Comparison of ENCODE assay signal across 8 cellular contexts in the genomic region with DNA sequence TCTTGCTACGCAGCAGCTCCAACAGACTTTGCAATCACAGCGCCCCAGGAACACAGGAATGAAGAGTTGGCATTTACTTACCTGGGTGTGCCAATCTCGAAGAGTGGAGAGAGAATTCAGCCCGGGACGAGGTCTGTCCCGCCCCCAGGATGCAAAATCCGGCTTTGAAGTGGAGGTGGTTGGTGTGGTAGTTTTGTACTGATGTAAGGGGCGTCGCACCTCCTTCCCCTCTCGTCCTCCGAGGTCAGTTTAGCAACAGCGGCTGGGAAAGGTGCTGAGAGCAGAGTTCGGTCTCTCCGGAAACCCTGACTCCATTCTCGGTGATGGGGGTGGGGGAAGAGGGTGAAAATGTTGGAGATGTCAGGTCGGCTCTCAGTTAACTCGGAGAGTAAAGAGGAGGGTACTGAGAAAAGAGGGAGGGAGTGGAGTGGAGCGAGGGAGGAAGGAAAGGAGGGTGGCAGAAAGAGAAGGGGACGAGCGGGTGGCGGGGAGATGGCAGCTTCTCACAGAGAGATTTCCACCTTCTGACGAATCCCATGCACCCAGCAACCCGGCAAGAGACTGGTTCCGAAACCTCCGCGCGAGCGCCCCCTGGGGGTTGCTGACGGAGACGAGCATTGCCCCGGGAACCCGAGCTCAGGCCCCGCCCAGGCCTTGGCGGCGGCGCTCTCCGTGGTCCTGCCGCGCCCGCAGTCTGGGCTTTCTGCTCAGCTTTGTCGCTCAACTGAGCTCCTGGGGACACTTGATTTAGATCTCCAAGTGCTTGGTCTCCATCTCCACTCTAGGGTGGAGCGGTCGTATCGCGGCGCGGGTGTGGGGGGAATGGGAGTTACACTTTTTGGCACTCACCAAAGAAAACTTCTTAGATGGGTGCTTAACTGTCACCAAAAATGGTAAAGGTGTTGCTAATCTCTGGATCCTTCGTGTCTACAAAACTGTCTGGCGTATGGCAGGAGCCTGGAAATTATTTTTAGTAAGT. TPM values are rescaled to one million over a fixed set of nuclear protein-coding genes. Genes with fewer than 3 reads are reported as not detected.
DNase-seq lines count a peak whose midpoint lies in the region; ATAC-seq and TF ChIP-seq lines count a peak whose summit lies in the region.

A gene (minus strand): TSS at position 529 of the 979 bp plus-strand sequence.

- H3K4me1 ChIP-seq in prostate gland (replicated peaks) = no peaks in the 10 kb centered on the region

- H3K27me3 ChIP-seq in prostate gland (replicated peaks; ENCODE audit: insufficient read depth) = no peaks in the 10 kb centered on the region

- peak; percentile 52 to 91 (median 80) for TF ChIP-seq CTCF in prostate gland (IDR thresholded peaks at IDR 0.05)

- H3K27ac ChIP-seq in prostate gland = peak within 1 kb of the TSS; percentile 68 to 82

- H3K9me3 ChIP-seq in prostate gland = no peaks in the 10 kb centered on the region

- TF ChIP-seq POLR2A in prostate gland (IDR thresholded peaks at IDR 0.05) = no peak

- WGBS in prostate gland = 5% methylated on average over 49 of the region's 49 CpGs

- intact Hi-C loops in left ventricle myocardium superior (cut with micrococcal nuclease) (loop anchor here (10.0 kb wide), 1 partner anchor 1000 kb away; no protein-coding TSS in a partner anchor), prostate gland (cut with DNase I) (loop anchor here (5.0 to 10.0 kb wide), 3 partner anchors 148 to 1010 kb away; a partner anchor contains a TSS)

- DNase-seq in GDM1 (lab: John Stamatoyannopoulos, UW) (peak; percentile 70), NCI-H1417 (lab: John Stamatoyannopoulos, UW) (peak; percentile 90 to 94 (median 92)), SKM-1 treated with dmso at 0.1 percent for 144 hours (lab: John Stamatoyannopoulos, UW; ENCODE audit: unreplicated experiment) (peak; percentile 69), amniotic stem cell (lab: John Stamatoyannopoulos, UW) (peak; percentile 28), left ventricle myocardium superior (peak; percentile 85), prostate gland (ENCODE audit: low spot score) (peak; percentile 82)

- ATAC-seq in HG02642 (IDR thresholded peaks at IDR 0.05; ENCODE audit: poor library complexity, unreplicated experiment) = peak; percentile 83
- peak; percentile 97 for ATAC-seq in left ventricle myocardium superior
- ATAC-seq in GM18870 (IDR thresholded peaks at IDR 0.05; ENCODE audit: unreplicated experiment) = no peak

- no peaks in the 10 kb centered on the region for H3K36me3 ChIP-seq in prostate gland

- H3K4me3 ChIP-seq in prostate gland = peak within 1 kb of the TSS; percentile 29 to 49

RNA-seq across cellular contexts. Expression of the gene that starts here (rescaled TPM):
- total RNA-seq in left ventricle myocardium superior (34.5 TPM), prostate gland (10 to 100 TPM; 39.9 to 68.2 TPM)

Comparison
In these comparisons a context has a peak if more than half of its experiments do, and no peak if none do; other contexts are left out.
1. DNase-seq: peak in every context shown above with its lines; median percentile 92 in NCI-H1417; 85 in left ventricle myocardium superior; 82 in prostate gland; 70 in GDM1; 69 in SKM-1 treated with dmso at 0.1 percent for 144 hours; 28 in amniotic stem cell.